Comparison of ENCODE assay signal across 1 cellular context in genomic region chr14:100285021-100285912, GRCh38.
TF ChIP-seq lines count a peak whose summit lies in the region.

No MANE protein-coding gene starts in this region.

TF ChIP-seq in K562, 482 proteins besides CTCF, POLR2A, EP300 and RAD21 (continued from another document and continues in another):
- TF ChIP-seq TCFL5 (CRISPR knock-in tag; conservative IDR thresholded peaks at IDR 0.05), result no peak
- no peak for TF ChIP-seq THRA (IDR thresholded peaks at IDR 0.05)
- TF ChIP-seq HNRNPL (IDR thresholded peaks at IDR 0.05; ENCODE audit: low read depth, low read length), result 0 out of 2 replicates have a peak, but pooled peaks have one; percentile 39
- TF ChIP-seq PHB2 (IDR thresholded peaks at IDR 0.05; ENCODE audit: low read depth), result no peak
- no peak for TF ChIP-seq CEBPB (tag; IDR thresholded peaks at IDR 0.05)
- TF ChIP-seq E2F5 (CRISPR knock-in tag; IDR thresholded peaks at IDR 0.05), result no peak
- no peak; the same call in 1 of the 2 replicates for TF ChIP-seq SIN3B (IDR thresholded peaks at IDR 0.05; ENCODE audit: low read depth)
- TF ChIP-seq ZNF644 (tag; IDR thresholded peaks at IDR 0.05; ENCODE audit: low read depth), result no peak
- no peak for TF ChIP-seq ZNF551 (CRISPR knock-in tag; IDR thresholded peaks at IDR 0.05)
- TF ChIP-seq RNF2 (IDR thresholded peaks at IDR 0.05), result peak; percentile 11; the same call in 1 of the 2 replicates
- TF ChIP-seq ETS2 (tag; IDR thresholded peaks at IDR 0.05; ENCODE audit: borderline replicate concordance, poor library complexity, severe bottlenecking), result no peak
- TF ChIP-seq ZNF449 (CRISPR knock-in tag; IDR thresholded peaks at IDR 0.05), result no peak
- TF ChIP-seq ATF7 (IDR thresholded peaks at IDR 0.05), result peak; percentile 75
- TF ChIP-seq HMGN3 (IDR thresholded peaks at IDR 0.05; ENCODE audit: borderline replicate concordance, extremely low read depth, insufficient read length, low read depth, low read length), result no peak
- TF ChIP-seq RFX5 (IDR thresholded peaks at IDR 0.05; ENCODE audit: low read depth, low read length), result no peak
- TF ChIP-seq ZFP36 (IDR thresholded peaks at IDR 0.05; ENCODE audit: low read depth, low read length, partially characterized antibody), result no peak
- TF ChIP-seq SMARCB1 (IDR thresholded peaks at IDR 0.05; ENCODE audit: insufficient read length, low read depth), result no peak
- no peak for TF ChIP-seq BRD9 (IDR thresholded peaks at IDR 0.05; ENCODE audit: low read depth, partially characterized antibody)
- TF ChIP-seq NONO (IDR thresholded peaks at IDR 0.05; ENCODE audit: low read depth in 2 of 2, low read length in 1 of 2), result peak; percentile 35 to 59; a peak in 3 of 4 replicates
- TF ChIP-seq RBBP5 (IDR thresholded peaks at IDR 0.05; ENCODE audit: borderline replicate concordance, insufficient read depth, low read length, poor library complexity, severe bottlenecking), result peak; percentile 8
- TF ChIP-seq SMARCE1 (IDR thresholded peaks at IDR 0.05), result no peak
- no peak for TF ChIP-seq KAT8 (IDR thresholded peaks at IDR 0.05; ENCODE audit: low read depth)
- no peak for TF ChIP-seq ETV1 (tag; conservative IDR thresholded peaks at IDR 0.05; ENCODE audit: low read depth)
- TF ChIP-seq BHLHE40 (IDR thresholded peaks at IDR 0.05; ENCODE audit: low read length), result 0 out of 2 replicates have a peak, but pooled peaks have one; percentile 4
- TF ChIP-seq JUN (IDR thresholded peaks at IDR 0.05; ENCODE audit: borderline replicate concordance, low read depth, low read length), result no peak
- no peak for TF ChIP-seq JUN (CRISPR knock-in tag; IDR thresholded peaks at IDR 0.05; ENCODE audit: borderline replicate concordance)
- TF ChIP-seq MTA3 (IDR thresholded peaks at IDR 0.05; ENCODE audit: borderline replicate concordance), result peak; percentile 78; the same call in 1 of the 2 replicates
- peak; percentile 65; the same call in 1 of the 2 replicates for TF ChIP-seq TFAP4 (CRISPR knock-in tag; IDR thresholded peaks at IDR 0.05; ENCODE audit: borderline replicate concordance)
- no peak for TF ChIP-seq FOSL1 (tag; conservative IDR thresholded peaks at IDR 0.05)
- no peak for TF ChIP-seq FUS (optimal IDR thresholded peaks at IDR 0.05; ENCODE audit: low read depth, low read length)
- TF ChIP-seq VEZF1 (CRISPR knock-in tag; IDR thresholded peaks at IDR 0.05), result peak; percentile 96
- TF ChIP-seq NFE2 (IDR thresholded peaks at IDR 0.05; ENCODE audit: low read depth), result no peak
- TF ChIP-seq FOXO4 (CRISPR knock-in tag; IDR thresholded peaks at IDR 0.05), result no peak
- TF ChIP-seq GTF2B (IDR thresholded peaks at IDR 0.05; ENCODE audit: extremely low read depth, insufficient read length), result no peak
- no peak for TF ChIP-seq CHD7 (IDR thresholded peaks at IDR 0.05; ENCODE audit: low read depth, low read length)
- TF ChIP-seq ATF6 (CRISPR knock-in tag; IDR thresholded peaks at IDR 0.05), result no peak
